In the genomic region with DNA sequence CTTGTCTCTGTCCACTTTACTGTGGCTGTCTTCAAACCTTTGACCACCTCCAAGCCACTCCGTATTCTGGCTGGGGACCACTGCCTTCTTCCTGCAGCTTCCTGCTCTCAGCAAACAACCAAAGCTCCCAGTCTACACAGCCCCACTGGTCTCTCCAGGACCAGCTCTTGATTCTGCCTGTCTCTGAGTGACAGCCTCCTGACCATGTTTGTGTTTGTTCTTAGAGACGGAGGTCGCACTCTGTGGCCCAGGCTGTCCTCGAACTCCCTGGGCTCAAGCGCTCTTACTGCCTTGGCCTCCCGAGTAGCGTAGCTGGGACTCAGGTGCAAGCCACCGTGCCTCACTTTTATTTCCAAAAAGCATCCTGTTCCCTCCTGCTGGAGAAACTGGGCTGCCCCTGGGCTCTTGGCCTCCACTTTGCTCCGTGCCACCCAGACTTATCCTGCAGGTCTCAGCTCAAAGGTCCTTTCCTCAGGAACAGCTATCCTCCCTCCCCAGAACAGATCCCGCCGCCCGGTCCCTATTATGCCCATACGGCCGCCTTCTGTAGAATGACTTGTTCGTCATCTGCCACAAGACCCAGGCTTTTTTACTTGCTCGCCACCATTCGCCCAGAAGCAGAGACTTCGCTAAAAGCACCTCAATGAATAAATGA, we compare ENCODE assay signal across 8 cellular contexts. TPM values are rescaled to one million over a fixed set of nuclear protein-coding genes. Genes with fewer than 3 reads are reported as not detected.
DNase-seq lines count a peak whose midpoint lies in the region; ATAC-seq, FAIRE-seq and TF ChIP-seq lines count a peak whose summit lies in the region.

No MANE protein-coding gene starts in this region.

- intact Hi-C loops in PC-3 (cut with micrococcal nuclease) (no loop called here), pancreas (cut with DNase I) (no loop called here)

- peak overlapping the region; percentile 75 for H3K9ac ChIP-seq in PC-3 (ENCODE audit: low read length)

- peaks cover 20 to 64% (median 29%) of the 10 kb centered on the region in 3 donors for H3K4me1 Mint-ChIP-seq in CD8-positive, alpha-beta memory T cell
- H3K4me1 Mint-ChIP-seq in endothelial cell (ENCODE audit: unreplicated experiment): peaks cover 24% of the 10 kb centered on the region

- POLR2A ChIA-PET in CD8-positive, alpha-beta memory T cell (lab: Charles Lee): interaction anchor here (0.6 to 3.3 kb wide), 8 partner anchors 8 to 423 kb away, joined by 3 to 51 read pairs (median 4); no protein-coding TSS in a partner anchor
- POLR2A ChIA-PET in PC-3 (lab: Charles Lee; ENCODE audit: unreplicated experiment): no interaction called here

- no peaks in the 10 kb centered on the region for H3K36me3 ChIP-seq in CD8-positive, alpha-beta memory T cell (ENCODE audit: insufficient read depth, low read length)
- H3K36me3 ChIP-seq in PC-3 (ENCODE audit: low read depth, low read length) (no peaks in the 10 kb centered on the region), pancreas (peaks cover 0 to 5% (median 0%) of the 10 kb centered on the region in 3 donors)

- no peaks in the 10 kb centered on the region for H3K27me3 ChIP-seq in CD8-positive, alpha-beta memory T cell (ENCODE audit: insufficient read depth, low read length, poor library complexity, severe bottlenecking)
- H3K27me3 ChIP-seq in PC-3 (ENCODE audit: low read length) (no peaks in the 10 kb centered on the region), pancreas (no peaks in the 10 kb centered on the region)

- peak overlapping the region; percentile 93 to 99 (median 98) for H3K27ac Mint-ChIP-seq in CD8-positive, alpha-beta memory T cell
- peak overlapping the region; percentile 92 for H3K27ac Mint-ChIP-seq in endothelial cell (ENCODE audit: unreplicated experiment)

- H3K9me3 ChIP-seq in CD8-positive, alpha-beta memory T cell (ENCODE audit: low read length): no peaks in the 10 kb centered on the region
- H3K9me3 ChIP-seq in PC-3 (ENCODE audit: low read length) (no peaks in the 10 kb centered on the region), pancreas (no peaks in the 10 kb centered on the region)

- H3K9me3 Mint-ChIP-seq in CD8-positive, alpha-beta memory T cell: no peaks in the 10 kb centered on the region
- H3K9me3 Mint-ChIP-seq in endothelial cell (ENCODE audit: unreplicated experiment): no peaks in the 10 kb centered on the region

- FAIRE-seq in pancreas (lab: Jason Lieb, UNC): no peak

- peaks cover 0 to 35% (median 4%) of the 10 kb centered on the region in 3 donors for H3K36me3 Mint-ChIP-seq in CD8-positive, alpha-beta memory T cell
- H3K36me3 Mint-ChIP-seq in endothelial cell (ENCODE audit: low read depth, unreplicated experiment): peaks cover 31% of the 10 kb centered on the region

- TF ChIP-seq CTCF in PC-3 (conservative IDR thresholded peaks at IDR 0.05; ENCODE audit: low read depth, low read length) (no peak), endothelial cell (IDR thresholded peaks at IDR 0.05; ENCODE audit: unreplicated experiment) (no peak), pancreas (IDR thresholded peaks at IDR 0.05) (no peak)

- no peak overlapping the region for H2AFZ ChIP-seq in PC-3 (ENCODE audit: low read length)

- H3K27me3 Mint-ChIP-seq in CD8-positive, alpha-beta memory T cell: peaks cover 0 to 4% of the 10 kb centered on the region in 2 donors
- peaks cover 36% of the 10 kb centered on the region for H3K27me3 Mint-ChIP-seq in endothelial cell (ENCODE audit: unreplicated experiment)

- peaks cover 44% of the 10 kb centered on the region for H3K79me2 ChIP-seq in PC-3 (ENCODE audit: low read length)

- H3K9me2 ChIP-seq in PC-3 (replicated peaks; ENCODE audit: low read length): no peaks in the 10 kb centered on the region

- ATAC-seq in PC-3 (no peak), pancreas (no peak), HG02840 (IDR thresholded peaks at IDR 0.05; ENCODE audit: low FRiP score, unreplicated experiment) (no peak), GM18511 (IDR thresholded peaks at IDR 0.05; ENCODE audit: unreplicated experiment) (no peak)

- H3F3A ChIP-seq in PC-3 (ENCODE audit: low read length, unreplicated experiment): no peaks in the 10 kb centered on the region

- DNase-seq in CD8-positive, alpha-beta memory T cell: no peak
- no peak for DNase-seq in PC-3
- no peak for DNase-seq in endothelial cell (ENCODE audit: low spot score)
- peak in 1 of 6 donors; percentile 71 for DNase-seq in pancreas
- DNase-seq in DMS 273 (lab: John Stamatoyannopoulos, UW; ENCODE audit: unreplicated experiment): no peak
- DNase-seq in NOMO-1 treated with dmso at 0.1 percent for 144 hours (lab: John Stamatoyannopoulos, UW; ENCODE audit: unreplicated experiment): no peak

- H3K4me1 ChIP-seq in CD8-positive, alpha-beta memory T cell (ENCODE audit: insufficient read depth, low read length): peaks cover 42% of the 10 kb centered on the region
- peaks cover 32% of the 10 kb centered on the region for H3K4me1 ChIP-seq in PC-3 (ENCODE audit: insufficient read depth, low read length)
- H3K4me1 ChIP-seq in pancreas: peaks cover 25 to 41% (median 32%) of the 10 kb centered on the region in 3 donors

- H3K27ac ChIP-seq in CD8-positive, alpha-beta memory T cell (ENCODE audit: low read depth, low read length): peak overlapping the region; percentile 98
- peak overlapping the region; percentile 60 for H3K27ac ChIP-seq in PC-3 (ENCODE audit: low read length)
- H3K27ac ChIP-seq in pancreas: peak overlapping the region; percentile 92 to 99 (median 98)

- CTCF ChIA-PET in CD8-positive, alpha-beta memory T cell (lab: Charles Lee): interaction anchor here (0.6 to 4.1 kb wide), 5 partner anchors 9 to 60 kb away, joined by 3 to 37 read pairs (median 7); no protein-coding TSS in a partner anchor
- CTCF ChIA-PET in PC-3 (lab: Charles Lee): no interaction called here

- peaks cover 6% of the 10 kb centered on the region; the same call in 1 of the 2 replicates for H4K20me1 ChIP-seq in PC-3 (ENCODE audit: low read length)

- H3K4me3 Mint-ChIP-seq in CD8-positive, alpha-beta memory T cell: peak overlapping the region; percentile 85 to 95 (median 90)
- peak overlapping the region; percentile 93 for H3K4me3 Mint-ChIP-seq in endothelial cell (ENCODE audit: unreplicated experiment)

- WGBS in pancreas, 2 donors: 72 to 76% methylated on average over 18 of the region's 18 CpGs

- BruUV-seq in PC-3 (replicated peaks; lab: Mats Ljungman, UMichigan): no TSS peak

- H3K4me3 ChIP-seq in CD8-positive, alpha-beta memory T cell (ENCODE audit: low read length): peak overlapping the region; percentile 78
- H3K4me3 ChIP-seq in PC-3 (ENCODE audit: low read length): peak overlapping the region; percentile 60
- peak overlapping the region in 1 of 4 donors; percentile 54 for H3K4me3 ChIP-seq in pancreas

- H3K4me2 ChIP-seq in PC-3 (ENCODE audit: low read length): peak overlapping the region; percentile 85

RNA-seq across cellular contexts. Expression of gene MNT, which starts 9.1 kb away (rescaled TPM):
- total RNA-seq in CD8-positive, alpha-beta memory T cell: 10 to 100 TPM; 21.5 to 24.3 TPM
- 1.2 TPM for polyA plus RNA-seq in CD8-positive, alpha-beta memory T cell
- total RNA-seq in PC-3 (2014; rRNA removed): 19.1 and 26.0 TPM in 2 replicates
- 16.2 TPM for total RNA-seq in endothelial cell (ENCODE audit: unreplicated experiment)
- total RNA-seq in pancreas: 10 to 100 TPM in 4 of 6 donors, 1 to 10 TPM in 2; 8.7 to 15.8 (median 10.3) TPM
- 10 to 100 TPM in 1 of 2 donors, 1 to 10 TPM in 1; 9.6 to 15.3 TPM for polyA plus RNA-seq in pancreas

RNA-seq across cellular contexts. Expression of gene SGSM2, which starts 54.4 kb away (rescaled TPM):
- total RNA-seq in CD8-positive, alpha-beta memory T cell: 10 to 100 TPM; 39.8 to 43.1 TPM
- polyA plus RNA-seq in CD8-positive, alpha-beta memory T cell: 16.3 TPM
- total RNA-seq in PC-3 (2014; rRNA removed) (36.6 and 47.2 TPM in 2 replicates), endothelial cell (ENCODE audit: unreplicated experiment) (65.4 TPM), pancreas (10 to 100 TPM; 17.6 to 34.6 (median 24.5) TPM)
- 100 to 1,000 TPM; 152 to 153 TPM for polyA plus RNA-seq in pancreas

RNA-seq across cellular contexts. Expression of gene TSR1, which starts 55.5 kb away (rescaled TPM):
- 10 to 100 TPM; 97.7 to 99.4 TPM for total RNA-seq in CD8-positive, alpha-beta memory T cell
- 22.0 TPM for polyA plus RNA-seq in CD8-positive, alpha-beta memory T cell
- total RNA-seq in PC-3 (2014; rRNA removed): 70.3 and 90.2 TPM in 2 replicates
- 20.9 TPM for total RNA-seq in endothelial cell (ENCODE audit: unreplicated experiment)
- total RNA-seq in pancreas: 10 to 100 TPM in 4 of 6 donors, 1 to 10 TPM in 2; 8.3 to 17.3 (median 13.6) TPM
- polyA plus RNA-seq in pancreas: 10 to 100 TPM; 10.7 to 10.8 TPM
